In genomic region chr6:111950661-111951426, GRCh38 we compare ENCODE assay signal across 8 cellular contexts.
A peak's percentile ranks its signal among the peaks of the same experiment; 100 is the strongest.
DNase-seq lines count a peak whose midpoint lies in the region; ATAC-seq lines count a peak whose summit lies in the region.

No MANE protein-coding gene starts in this region.

- intact Hi-C loops in left cardiac atrium (cut with DNase I), result no loop called here

- ATAC-seq in left cardiac atrium (peak; percentile 25 to 57), GM19452 (IDR thresholded peaks at IDR 0.05; ENCODE audit: unreplicated experiment) (no peak)

- DNase-seq in AG20443 (ENCODE audit: low spot score) (peak; percentile 29), NCI-H1092 (lab: John Stamatoyannopoulos, UW) (peak; percentile 95), SHP77 (lab: John Stamatoyannopoulos, UW) (peak; percentile 93 to 95), left cardiac atrium (peak; percentile 39), T1000 (lab: John Stamatoyannopoulos, UW) (no peak)
- DNase-seq in activated naive CD4-positive, alpha-beta T cell treated with Interleukin-2 at 50 U/mL for 16 hours, result no peak
- DNase-seq in effector CD4-positive, alpha-beta T cell, result no peak

Comparison
In these comparisons a context has a peak if more than half of its experiments do, and no peak if none do; other contexts are left out.
1. DNase-seq: peak in AG20443 (single experiment), NCI-H1092 (single experiment), SHP77 (2 of 2) and left cardiac atrium (single experiment); none in activated naive CD4-positive, alpha-beta T cell treated with Interleukin-2 at 50 U/mL for 16 hours (single experiment), T1000 (single experiment) and effector CD4-positive, alpha-beta T cell (single experiment).